ENCODE assay signal across 1 cellular context in genomic region chr16:89171216-89172170, GRCh38.
TF ChIP-seq lines count a peak whose summit lies in the region.

Gene CDH15, plus strand, starts transcription at chr16:89171748. Its CDS starts 84 bp downstream, at chr16:89171832.

TF ChIP-seq in HEK293, 187 proteins besides CTCF, POLR2A, EP300 and RAD21 (continued from another document):
- peak; percentile 32; the same call in 1 of the 2 replicates for TF ChIP-seq EGR2 (tag by site-specific recombination; IDR thresholded peaks at IDR 0.05; ENCODE audit: low read depth)
- no peak for TF ChIP-seq ZNF530 (tag by site-specific recombination; IDR thresholded peaks at IDR 0.05; ENCODE audit: low read depth)
- peak; percentile 47; the same call in 1 of the 2 replicates for TF ChIP-seq GLIS2 (tag by site-specific recombination; IDR thresholded peaks at IDR 0.05)
- no peak for TF ChIP-seq ZBTB48 (tag by site-specific recombination; IDR thresholded peaks at IDR 0.05)
- TF ChIP-seq ZSCAN4 (tag by site-specific recombination; IDR thresholded peaks at IDR 0.05) = no peak
- TF ChIP-seq GLI2 (tag by site-specific recombination; IDR thresholded peaks at IDR 0.05; ENCODE audit: borderline replicate concordance, low read depth) = no peak
- TF ChIP-seq KLF8 (tag by site-specific recombination; IDR thresholded peaks at IDR 0.05) = 0 out of 2 replicates have a peak, but pooled peaks have one; percentile 16
- no peak for TF ChIP-seq SP7 (tag by site-specific recombination; IDR thresholded peaks at IDR 0.05)
- no peak for TF ChIP-seq ZNF433 (tag by site-specific recombination; IDR thresholded peaks at IDR 0.05; ENCODE audit: low read depth)
- no peak for TF ChIP-seq ZNF629 (tag by site-specific recombination; IDR thresholded peaks at IDR 0.05)
